ENCODE assay signal across 1 cellular context in genomic region chrX:103254921-103255455, GRCh38.
TF ChIP-seq lines count a peak whose summit lies in the region.

TCEAL8 (minus strand) TSS chrX:103255155; CDS start chrX:103253979, 1,176 bp downstream.

TF ChIP-seq in K562, 482 proteins besides CTCF, POLR2A, EP300 and RAD21 (continued from another document):
- peak; percentile 55 for TF ChIP-seq PHF20 (IDR thresholded peaks at IDR 0.05; ENCODE audit: partially characterized antibody)
- TF ChIP-seq CBFA2T2 (conservative IDR thresholded peaks at IDR 0.05): peak; percentile 42
- TF ChIP-seq BDP1 (IDR thresholded peaks at IDR 0.05; ENCODE audit: insufficient read depth, insufficient read length): no peak
- peak; percentile 48 for TF ChIP-seq SUPT5H (IDR thresholded peaks at IDR 0.05)
- TF ChIP-seq, protein P1, sequence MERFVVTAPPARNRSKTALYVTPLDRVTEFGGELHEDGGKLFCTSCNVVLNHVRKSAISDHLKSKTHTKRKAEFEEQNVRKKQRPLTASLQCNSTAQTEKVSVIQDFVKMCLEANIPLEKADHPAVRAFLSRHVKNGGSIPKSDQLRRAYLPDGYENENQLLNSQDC (CRISPR knock-in tag; IDR thresholded peaks at IDR 0.05): no peak
- TF ChIP-seq ZNF174 (CRISPR knock-in tag; IDR thresholded peaks at IDR 0.05): no peak
- TF ChIP-seq NELFE (IDR thresholded peaks at IDR 0.05; ENCODE audit: insufficient read depth, insufficient read length): no peak
- TF ChIP-seq ETS2 (tag; IDR thresholded peaks at IDR 0.05; ENCODE audit: borderline replicate concordance, poor library complexity, severe bottlenecking): no peak
- no peak for TF ChIP-seq HMGXB4 (CRISPR knock-in tag; IDR thresholded peaks at IDR 0.05)
- 0 out of 4 replicates have a peak, but pooled peaks of 1 of the 2 experiments have one; percentile 41 for TF ChIP-seq FOXK2 (conservative IDR thresholded peaks at IDR 0.05 in 1 of 2, IDR thresholded peaks at IDR 0.05 in 1 of 2; ENCODE audit: low read depth in 2 of 2)
- TF ChIP-seq MAZ (CRISPR knock-in tag; conservative IDR thresholded peaks at IDR 0.05 in 1 of 2, IDR thresholded peaks at IDR 0.05 in 1 of 2): peak in 1 of 2 experiments; percentile 52; a peak in 1 of 4 replicates
- 0 out of 4 replicates have a peak, but pooled peaks of 1 of the 2 experiments have one; percentile 38 for TF ChIP-seq MNT (conservative IDR thresholded peaks at IDR 0.05)
- TF ChIP-seq NFYB (IDR thresholded peaks at IDR 0.05; ENCODE audit: extremely low read depth, insufficient read length): no peak
- TF ChIP-seq, protein P2, sequence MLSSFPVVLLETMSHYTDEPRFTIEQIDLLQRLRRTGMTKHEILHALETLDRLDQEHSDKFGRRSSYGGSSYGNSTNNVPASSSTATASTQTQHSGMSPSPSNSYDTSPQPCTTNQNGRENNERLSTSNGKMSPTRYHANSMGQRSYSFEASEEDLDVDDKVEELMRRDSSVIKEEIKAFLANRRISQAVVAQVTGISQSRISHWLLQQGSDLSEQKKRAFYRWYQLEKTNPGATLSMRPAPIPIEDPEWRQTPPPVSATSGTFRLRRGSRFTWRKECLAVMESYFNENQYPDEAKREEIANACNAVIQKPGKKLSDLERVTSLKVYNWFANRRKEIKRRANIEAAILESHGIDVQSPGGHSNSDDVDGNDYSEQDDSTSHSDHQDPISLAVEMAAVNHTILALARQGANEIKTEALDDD (IDR thresholded peaks at IDR 0.05): no peak
- TF ChIP-seq EP400 (IDR thresholded peaks at IDR 0.05): peak; percentile 46; the same call in 1 of the 2 replicates
- TF ChIP-seq, protein P3, sequence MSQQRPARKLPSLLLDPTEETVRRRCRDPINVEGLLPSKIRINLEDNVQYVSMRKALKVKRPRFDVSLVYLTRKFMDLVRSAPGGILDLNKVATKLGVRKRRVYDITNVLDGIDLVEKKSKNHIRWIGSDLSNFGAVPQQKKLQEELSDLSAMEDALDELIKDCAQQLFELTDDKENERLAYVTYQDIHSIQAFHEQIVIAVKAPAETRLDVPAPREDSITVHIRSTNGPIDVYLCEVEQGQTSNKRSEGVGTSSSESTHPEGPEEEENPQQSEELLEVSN (IDR thresholded peaks at IDR 0.05; ENCODE audit: borderline replicate concordance in 1 of 2, extremely low read depth in 1 of 2, insufficient read depth in 1 of 2, insufficient read length in 1 of 2, low read depth in 1 of 2, low read length in 1 of 2, poor library complexity in 1 of 2, severe bottlenecking in 1 of 2): peak in 1 of 2 experiments; percentile 69
- TF ChIP-seq RBFOX2 (IDR thresholded peaks at IDR 0.05; ENCODE audit: low read depth, low read length): peak; percentile 48; the same call in 1 of the 2 replicates
- no peak for TF ChIP-seq ZNF699 (CRISPR knock-in tag; IDR thresholded peaks at IDR 0.05; ENCODE audit: insufficient replicate concordance)
- TF ChIP-seq PHB (CRISPR knock-in tag; IDR thresholded peaks at IDR 0.05): no peak
- peak; percentile 43 for TF ChIP-seq C11orf30 (IDR thresholded peaks at IDR 0.05; ENCODE audit: low read depth)
- no peak for TF ChIP-seq CHCHD3 (CRISPR knock-in tag; IDR thresholded peaks at IDR 0.05)
- no peak for TF ChIP-seq POLR2B (IDR thresholded peaks at IDR 0.05; ENCODE audit: low read depth, partially characterized antibody)
- TF ChIP-seq POLR2AphosphoS5 (IDR thresholded peaks at IDR 0.05; ENCODE audit: control insufficient read depth, insufficient read depth, low read depth, low read length): peak; percentile 37; the same call in 1 of the 2 replicates
- no peak for TF ChIP-seq HNRNPUL1 (IDR thresholded peaks at IDR 0.05; ENCODE audit: low read length)
- TF ChIP-seq ZNF586 (CRISPR knock-in tag; conservative IDR thresholded peaks at IDR 0.05): no peak
- TF ChIP-seq ZNF431 (CRISPR knock-in tag; IDR thresholded peaks at IDR 0.05): no peak
